Comparison of ENCODE assay signal across 9 cellular contexts in genomic region chr13:28819046-28819747, GRCh38. TPM values are rescaled to one million over a fixed set of nuclear protein-coding genes. Genes with fewer than 3 reads are reported as not detected.
DNase-seq lines count a peak whose midpoint lies in the region; ATAC-seq and TF ChIP-seq lines count a peak whose summit lies in the region.
"Had no signal": no experiment of that assay in that cellular context is flagged by ENCODE, and none has a peak within 500 bp of the region (broad histone marks: within the 10 kb centered on the region; RNA-seq: fewer than 3 reads in every experiment).

No MANE protein-coding gene starts in this region.

- H3K27ac ChIP-seq in ectodermal cell (ENCODE audit: insufficient read depth, low read depth, low read length, poor library complexity, severe bottlenecking) (no peak overlapping the region), neural progenitor cell (no peak overlapping the region)
- H3K27ac ChIP-seq: HL-60 had no signal

- no peaks in the 10 kb centered on the region for H3K79me2 ChIP-seq in neural progenitor cell (ENCODE audit: low read depth)

- TF ChIP-seq CTCF in Calu3 (IDR thresholded peaks at IDR 0.05; ENCODE audit: unreplicated experiment) (no peak), neural progenitor cell (IDR thresholded peaks at IDR 0.05) (no peak)

- H3K9ac ChIP-seq in neural progenitor cell: no peak overlapping the region

- no TSS peak for BruUV-seq in Calu3 (replicated peaks; lab: Mats Ljungman, UMichigan)

- H3K9me3 ChIP-seq in ectodermal cell (ENCODE audit: control insufficient read depth, low read length) (no peaks in the 10 kb centered on the region), neural progenitor cell (ENCODE audit: low read depth) (no peaks in the 10 kb centered on the region)

- H3K9me3 Mint-ChIP-seq in Calu3 (ENCODE audit: low read depth, unreplicated experiment): peaks cover 8% of the 10 kb centered on the region
- no peaks in the 10 kb centered on the region for H3K9me3 Mint-ChIP-seq in neural progenitor cell

- H3K27me3 Mint-ChIP-seq in Calu3 (ENCODE audit: unreplicated experiment) (peaks cover 64% of the 10 kb centered on the region), neural progenitor cell (ENCODE audit: insufficient read depth, low read depth) (peaks cover 29% of the 10 kb centered on the region)

- intact Hi-C loops in Calu3 (cut with micrococcal nuclease; ENCODE audit: unreplicated experiment): loop anchor here (2.0 kb wide), 1 partner anchor 550 kb away; no protein-coding TSS in a partner anchor

- peak overlapping the region; percentile 82 for H3K4me2 ChIP-seq in neural progenitor cell

- H3K27me3 ChIP-seq in ectodermal cell (ENCODE audit: control insufficient read depth, insufficient read depth, low read length, poor library complexity, severe bottlenecking) (peaks cover 55% of the 10 kb centered on the region), neural progenitor cell (peaks cover 68% of the 10 kb centered on the region)

- H2AFZ ChIP-seq in neural progenitor cell (replicated peaks): peak overlapping the region; percentile 26

- WGBS in ectodermal cell, 2 experiments: 14% methylated on average over 29 of the region's 29 CpGs

- H3K4me1 Mint-ChIP-seq in Calu3 (ENCODE audit: low read depth, unreplicated experiment) (no peaks in the 10 kb centered on the region), neural progenitor cell (peaks cover 3% of the 10 kb centered on the region)

- ATAC-seq in GM18867 (IDR thresholded peaks at IDR 0.05; ENCODE audit: unreplicated experiment): no peak
- ATAC-seq in GM19395 (IDR thresholded peaks at IDR 0.05; ENCODE audit: unreplicated experiment): no peak

- H4K20me1 ChIP-seq in neural progenitor cell (ENCODE audit: low read depth): no peaks in the 10 kb centered on the region

- H3K4me1 ChIP-seq in ectodermal cell (ENCODE audit: control insufficient read depth, insufficient read depth, low read length) (peaks cover 4% of the 10 kb centered on the region), neural progenitor cell (no peaks in the 10 kb centered on the region)

- H3F3A ChIP-seq in neural progenitor cell (ENCODE audit: low read depth): peaks cover 10% of the 10 kb centered on the region

- H3K4me3 Mint-ChIP-seq in Calu3 (ENCODE audit: low read depth, unreplicated experiment) (peak overlapping the region; percentile 54), neural progenitor cell (peak overlapping the region; percentile 77)

- H3K36me3 ChIP-seq in ectodermal cell (ENCODE audit: control insufficient read depth, insufficient read depth, low read length) (no peaks in the 10 kb centered on the region), neural progenitor cell (no peaks in the 10 kb centered on the region)

- peaks cover 7% of the 10 kb centered on the region for H3K36me3 Mint-ChIP-seq in Calu3 (ENCODE audit: insufficient read depth, unreplicated experiment)
- no peaks in the 10 kb centered on the region for H3K36me3 Mint-ChIP-seq in neural progenitor cell

- H3K27ac Mint-ChIP-seq in Calu3 (ENCODE audit: unreplicated experiment): no peak overlapping the region
- no peak overlapping the region for H3K27ac Mint-ChIP-seq in neural progenitor cell

- DNase-seq in Calu3 (peak; percentile 6), KBM-7 (peak; percentile 18), neural progenitor cell (ENCODE audit: low spot score) (peak; percentile 68), D341Med (ENCODE audit: low spot score) (no peak)
- no peak for DNase-seq in activated CD8-positive, alpha-beta memory T cell treated with anti-CD3 and anti-CD28 coated beads, Interleukin-2, amount 50 U/mL, for 48 hours

- H3K4me3 ChIP-seq in ectodermal cell (ENCODE audit: insufficient read depth, low read depth, low read length): peak overlapping the region; percentile 38
- peak overlapping the region; percentile 55 for H3K4me3 ChIP-seq in neural progenitor cell

- CTCF ChIA-PET in Calu3 (lab: Charles Lee): no interaction called here

- in situ Hi-C loops in KBM-7 (cut with MboI; ENCODE audit: low pct_unique_long_range_greater_than_20kb, low sequenced_read_pairs): no loop called here

RNA-seq across cellular contexts. Expression of gene MTUS2, which starts 0.9 kb away (rescaled TPM):
- total RNA-seq in Calu3 (2022) (not detected in 2 replicates), neural progenitor cell (ENCODE audit: low replicate concordance) (0.22 and 0.67 TPM in 2 replicates)
- polyA plus RNA-seq in ectodermal cell (2013, experiment 1 of 4): 1.3 TPM
- 0.89 TPM for polyA plus RNA-seq in ectodermal cell (2013, experiment 2 of 4)
- 1.3 TPM for polyA plus RNA-seq in ectodermal cell (2013, experiment 3 of 4)
- polyA plus RNA-seq in ectodermal cell (2013, experiment 4 of 4): 0.65 TPM

Comparison
In these comparisons a context has a peak if more than half of its experiments do, and no peak if none do; other contexts are left out.
1. DNase-seq: peak in Calu3 (single experiment), KBM-7 (single experiment) and neural progenitor cell (single experiment); none in activated CD8-positive, alpha-beta memory T cell treated with anti-CD3 and anti-CD28 coated beads, Interleukin-2, amount 50 U/mL, for 48 hours (single experiment) and D341Med (single experiment).